8 cellular contexts compared by ENCODE assay signal in the genomic region with DNA sequence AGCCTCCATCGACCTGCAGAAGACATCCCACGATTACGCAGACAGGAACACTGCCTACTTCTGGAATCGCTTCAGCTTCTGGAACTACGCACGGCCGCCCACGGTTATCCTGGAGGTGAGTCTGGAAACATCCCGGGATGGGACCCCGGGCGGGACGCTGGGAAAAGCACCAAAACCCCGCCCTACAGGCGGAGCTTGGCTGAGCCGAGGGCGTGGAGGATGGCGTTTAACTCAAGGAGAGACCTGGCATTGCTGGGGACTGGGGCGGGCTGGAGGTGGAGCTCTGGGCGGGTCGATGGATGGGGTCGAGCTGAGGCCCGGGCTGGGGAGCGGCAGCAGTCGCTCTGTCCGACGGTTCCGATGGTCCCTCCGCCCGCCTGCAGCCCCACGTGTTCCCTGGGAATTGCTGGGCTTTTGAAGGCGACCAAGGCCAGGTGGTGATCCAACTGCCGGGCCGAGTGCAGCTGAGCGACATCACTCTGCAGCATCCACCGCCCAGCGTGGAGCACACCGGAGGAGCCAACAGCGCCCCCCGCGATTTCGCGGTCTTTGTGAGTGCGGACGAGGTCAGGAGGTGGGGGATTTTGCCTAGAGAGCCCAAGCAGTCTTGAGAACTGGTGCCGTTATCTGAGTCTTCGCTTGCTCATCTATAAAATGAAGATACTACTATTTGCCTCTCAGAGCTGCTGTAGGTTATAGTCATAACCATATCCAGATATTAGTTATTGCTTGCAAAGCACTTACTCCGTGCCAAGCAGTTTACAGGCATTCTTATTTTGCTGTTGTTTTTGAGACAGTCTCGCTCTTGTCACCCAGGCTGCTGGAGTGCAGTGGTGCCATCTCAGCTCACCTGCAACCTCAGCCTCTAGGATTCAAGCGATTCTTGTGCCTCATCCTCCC. TPM values are rescaled to one million over a fixed set of nuclear protein-coding genes. Genes with fewer than 3 reads are reported as not detected.
DNase-seq lines count a peak whose midpoint lies in the region; ATAC-seq and TF ChIP-seq lines count a peak whose summit lies in the region.

No MANE protein-coding gene starts in this region.

- H3K4me1 Mint-ChIP-seq in CD4-positive, alpha-beta memory T cell, result peaks cover 17 to 47% (median 33%) of the 10 kb centered on the region in 4 donors

- H3K4me1 ChIP-seq in CD4-positive, alpha-beta memory T cell (ENCODE audit: insufficient read depth, low read length), result peaks cover 39% of the 10 kb centered on the region
- H3K4me1 ChIP-seq in parathyroid adenoma (peaks cover 4% of the 10 kb centered on the region), thyroid gland (peaks cover 32 to 37% of the 10 kb centered on the region in 2 donors)

- intact Hi-C loops in CD4-positive, alpha-beta memory T cell (cut with micrococcal nuclease), result loop anchor here (5.0 kb wide), 1 partner anchor 333 kb away; the partner anchor contains the start of gene SCAND1
- intact Hi-C loops in head of caudate nucleus (cut with DNase I) (loop anchor here (10.0 kb wide), 1 partner anchor 45 kb away; the partner anchor contains the start of genes CPNE1 and RBM12), thyroid gland (cut with DNase I) (loop anchor here (5.0 kb wide), 1 partner anchor 263 kb away; no protein-coding TSS in a partner anchor)

- H3K4me2 ChIP-seq in parathyroid adenoma (ENCODE audit: low read length), result peak overlapping the region; percentile 78

- no peak overlapping the region for H3K9ac ChIP-seq in parathyroid adenoma

- peak; percentile 39 for ATAC-seq in GM19463 (IDR thresholded peaks at IDR 0.05; ENCODE audit: unreplicated experiment)

- TF ChIP-seq POLR2A in thyroid gland (IDR thresholded peaks at IDR 0.05), result no peak

- peak overlapping the region; percentile 83 to 99 (median 89) for H3K27ac Mint-ChIP-seq in CD4-positive, alpha-beta memory T cell

- peaks cover 0 to 3% of the 10 kb centered on the region in 2 donors for H3K27me3 Mint-ChIP-seq in CD4-positive, alpha-beta memory T cell

- CTCF ChIA-PET in CD4-positive, alpha-beta memory T cell (lab: Charles Lee; ENCODE audit: partially characterized antibody), result interaction anchor here (0.7 to 5.3 kb wide), 21 partner anchors 8 to 335 kb away, joined by 3 to 33 read pairs (median 4); partner anchors contain the start of genes CPNE1, ERGIC3, RBM12 and RBM39

- WGBS in thyroid gland, 2 donors, result 8 to 9% methylated on average over 24 to 40 of the region's 49 CpGs

- peak overlapping the region; percentile 40 for H3K27ac ChIP-seq in CD4-positive, alpha-beta memory T cell (ENCODE audit: low read depth, low read length)
- H3K27ac ChIP-seq in parathyroid adenoma, result no peak overlapping the region
- H3K27ac ChIP-seq in thyroid gland, result no peak overlapping the region

- H3K9me3 ChIP-seq in CD4-positive, alpha-beta memory T cell (ENCODE audit: control insufficient read depth in 1 of 2, low read length in 2 of 2), result no peaks in the 10 kb centered on the region
- H3K9me3 ChIP-seq in parathyroid adenoma (ENCODE audit: control insufficient read depth, low read length) (no peaks in the 10 kb centered on the region), thyroid gland (no peaks in the 10 kb centered on the region)

- POLR2A ChIA-PET in CD4-positive, alpha-beta memory T cell (lab: Charles Lee; ENCODE audit: partially characterized antibody), result interaction anchor here (0.7 to 6.3 kb wide), 23 partner anchors 10 to 1626 kb away, joined by 3 to 97 read pairs (median 4); partner anchors contain the start of genes CPNE1, NFS1, PHF20 and RALY

- H3K4me3 ChIP-seq in CD4-positive, alpha-beta memory T cell (ENCODE audit: low read length in 2 of 2), result peak overlapping the region; percentile 36 to 75
- H3K4me3 ChIP-seq in parathyroid adenoma (ENCODE audit: low read depth, low read length), result peak overlapping the region; percentile 38
- peak overlapping the region in 2 of 3 donors; percentile 43 to 44 for H3K4me3 ChIP-seq in thyroid gland (replicated peaks in 1 of 3)

- H3K36me3 ChIP-seq in CD4-positive, alpha-beta memory T cell (ENCODE audit: insufficient read depth, low read length), result no peaks in the 10 kb centered on the region
- H3K36me3 ChIP-seq in parathyroid adenoma (ENCODE audit: control insufficient read depth, insufficient read depth, low read length) (no peaks in the 10 kb centered on the region), thyroid gland (no peaks in the 10 kb centered on the region)

- H3K4me3 Mint-ChIP-seq in CD4-positive, alpha-beta memory T cell, result peak overlapping the region; percentile 84 to 97 (median 90)

- no peaks in the 10 kb centered on the region for H3K79me2 ChIP-seq in parathyroid adenoma

- DNase-seq in CD4-positive, alpha-beta memory T cell, result peak; percentile 71 to 81 (median 76)
- DNase-seq in KG1 (lab: John Stamatoyannopoulos, UW), result peak; percentile 59
- peak; percentile 73 for DNase-seq in SHP77 treated with DMSO at 0.1 percent for 48 hours (lab: John Stamatoyannopoulos, UW)
- DNase-seq in activated gamma-delta T cell treated with Interleukin-2 at 50 U/mL for 16 hours, result peak; percentile 74
- peak; percentile 53 to 95 (median 83) for DNase-seq in head of caudate nucleus
- peak; percentile 80 to 81 for DNase-seq in thyroid gland

- peaks cover 0 to 7% of the 10 kb centered on the region in 2 donors for H3K36me3 Mint-ChIP-seq in CD4-positive, alpha-beta memory T cell

- TF ChIP-seq CTCF in parathyroid adenoma (IDR thresholded peaks at IDR 0.05) (peak; percentile 45), thyroid gland (IDR thresholded peaks at IDR 0.05) (peak in 3 of 6 experiments; percentile 10 to 26 (median 24))

- peak overlapping the region; percentile 54 for H2AFZ ChIP-seq in parathyroid adenoma

- peaks cover 0 to 3% (median 0%) of the 10 kb centered on the region in 8 donors for H3K9me3 Mint-ChIP-seq in CD4-positive, alpha-beta memory T cell

- H3K27me3 ChIP-seq in CD4-positive, alpha-beta memory T cell (ENCODE audit: insufficient read depth, low read length), result no peaks in the 10 kb centered on the region
- no peaks in the 10 kb centered on the region for H3K27me3 ChIP-seq in parathyroid adenoma (ENCODE audit: control insufficient read depth, insufficient read depth, low read length)
- H3K27me3 ChIP-seq in thyroid gland, result no peaks in the 10 kb centered on the region

RNA-seq across cellular contexts. Expression of gene SPAG4, which starts 3.8 kb away (rescaled TPM):
- total RNA-seq in CD4-positive, alpha-beta memory T cell, result 1 to 10 TPM in 1 of 2 experiments, under 1 TPM in 1; 0.47 to 1.3 TPM
- polyA plus RNA-seq in CD4-positive, alpha-beta memory T cell, result under 1 TPM; 0.69 to 0.79 TPM
- total RNA-seq in thyroid gland, result 1 to 10 TPM; 2.3 to 6.6 (median 5.5) TPM

RNA-seq across cellular contexts. Expression of gene CPNE1, which starts 45.3 kb away (rescaled TPM):
- 100 to 1,000 TPM; 316 to 353 TPM for total RNA-seq in CD4-positive, alpha-beta memory T cell
- polyA plus RNA-seq in CD4-positive, alpha-beta memory T cell, result 100 to 1,000 TPM; 305 to 343 TPM
- total RNA-seq in thyroid gland, result 100 to 1,000 TPM in 3 of 4 donors, 10 to 100 TPM in 1; 80.6 to 166 (median 131) TPM

RNA-seq across cellular contexts. Expression of gene RBM12, which starts 45.3 kb away (rescaled TPM):
- total RNA-seq in CD4-positive, alpha-beta memory T cell, result 100 to 1,000 TPM; 129 to 138 TPM
- polyA plus RNA-seq in CD4-positive, alpha-beta memory T cell, result 10 to 100 TPM; 29.9 to 52.8 TPM
- total RNA-seq in thyroid gland, result 10 to 100 TPM; 30.5 to 44.9 (median 35.7) TPM
